9 cellular contexts compared by ENCODE assay signal in the genomic region with DNA sequence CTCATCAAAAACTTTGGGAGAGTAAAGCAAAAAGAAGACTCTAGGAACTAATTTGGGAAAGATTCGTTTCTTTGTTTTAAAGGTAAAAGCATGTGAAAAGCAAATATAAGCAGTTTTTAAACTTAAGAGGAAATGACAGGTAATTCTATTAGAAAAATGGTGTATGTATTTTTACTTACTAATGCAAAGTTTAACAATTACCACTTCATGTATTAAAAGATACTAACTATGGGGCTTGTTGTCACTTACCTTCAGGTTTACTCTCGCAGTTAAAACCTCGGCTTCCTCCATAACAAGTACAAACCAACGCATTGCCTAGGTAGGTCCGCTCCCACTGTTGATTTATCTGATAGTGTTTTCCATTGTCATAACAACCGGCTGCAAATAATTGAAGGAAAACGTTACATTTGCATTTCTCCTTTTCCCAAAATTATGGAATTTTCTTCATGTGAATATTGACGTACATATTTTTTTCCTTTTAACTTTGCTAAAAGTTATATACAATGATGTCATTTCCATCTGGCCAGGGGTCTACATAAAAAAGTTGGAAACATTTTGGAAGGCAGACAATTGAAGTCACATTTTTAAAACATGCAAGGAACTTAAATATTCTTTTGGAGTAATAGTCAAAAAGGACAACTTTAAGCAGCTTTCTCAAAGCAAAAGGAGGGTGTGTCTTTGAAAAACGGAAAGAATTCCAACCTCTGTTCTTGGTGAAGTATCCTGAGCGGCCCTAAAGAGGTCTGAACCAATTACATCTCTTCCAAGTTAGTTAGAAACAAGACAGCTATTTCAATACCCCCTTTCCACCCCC. TPM values are rescaled to one million over a fixed set of nuclear protein-coding genes. Genes with fewer than 3 reads are reported as not detected.
DNase-seq lines count a peak whose midpoint lies in the region; ATAC-seq and TF ChIP-seq lines count a peak whose summit lies in the region.
"Had no signal": no experiment of that assay in that cellular context is flagged by ENCODE, and none has a peak within 500 bp of the region (broad histone marks: within the 10 kb centered on the region; RNA-seq: fewer than 3 reads in every experiment).

No MANE protein-coding gene starts in this region.

- no peak for TF ChIP-seq CTCF in heart right ventricle (IDR thresholded peaks at IDR 0.05)
- TF ChIP-seq CTCF in breast epithelium (IDR thresholded peaks at IDR 0.05), result no peak
- TF ChIP-seq CTCF in vagina (IDR thresholded peaks at IDR 0.05), result no peak

- no peak overlapping the region for H2BK12ac ChIP-seq in mesenchymal stem cell (ENCODE audit: low read length in 2 of 2)

- H3K4me1 ChIP-seq in heart right ventricle (peaks cover 0 to 36% (median 0%) of the 10 kb centered on the region in 9 donors), breast epithelium (no peaks in the 10 kb centered on the region), mesenchymal stem cell (ENCODE audit: control insufficient read depth, insufficient read depth, low read depth, low read length) (peaks cover 2% of the 10 kb centered on the region), vagina (peaks cover 37% of the 10 kb centered on the region)

- H4K8ac ChIP-seq in mesenchymal stem cell (ENCODE audit: low read length), result no peak overlapping the region

- no peak overlapping the region for H2AK5ac ChIP-seq in mesenchymal stem cell (ENCODE audit: low read length, severe bottlenecking)

- DNase-seq in heart right ventricle (no peak), left cardiac atrium (no peak), breast epithelium (ENCODE audit: low spot score in 2 of 2) (no peak), mesenchymal stem cell (no peak), vagina (ENCODE audit: extremely low spot score in 2 of 2) (no peak), SK-N-DZ (ENCODE audit: low spot score) (no peak)
- no peak for DNase-seq in activated CD4-positive, CD25-positive, alpha-beta regulatory T cell (lab: John Stamatoyannopoulos, UW)
- DNase-seq: NCI-H2227 treated with DMSO at 0.1 percent for 48 hours had no signal

- H3K36me3 ChIP-seq in heart right ventricle (peaks cover 0 to 39% (median 14%) of the 10 kb centered on the region in 9 donors), breast epithelium (no peaks in the 10 kb centered on the region), mesenchymal stem cell (ENCODE audit: control insufficient read depth in 1 of 2, insufficient read depth in 2 of 2, low read depth in 1 of 2, low read length in 2 of 2) (peaks cover 3 to 56% of the 10 kb centered on the region in 2 experiments), vagina (no peaks in the 10 kb centered on the region)

- H2BK120ac ChIP-seq in mesenchymal stem cell (ENCODE audit: low read depth, low read length), result no peak overlapping the region

- no peak overlapping the region for H3K4ac ChIP-seq in mesenchymal stem cell (ENCODE audit: low read depth in 1 of 2, low read length in 2 of 2)

- H3K9me3 ChIP-seq in heart right ventricle (no peaks in the 10 kb centered on the region), breast epithelium (no peaks in the 10 kb centered on the region), mesenchymal stem cell (ENCODE audit: control insufficient read depth, low read length) (no peaks in the 10 kb centered on the region), vagina (no peaks in the 10 kb centered on the region)

- H3K14ac ChIP-seq in mesenchymal stem cell (ENCODE audit: low read length in 2 of 2), result no peak overlapping the region

- ATAC-seq in heart right ventricle (no peak), left cardiac atrium (no peak), HG02678 (IDR thresholded peaks at IDR 0.05; ENCODE audit: unreplicated experiment) (no peak)

- H3K79me1 ChIP-seq in mesenchymal stem cell (replicated peaks; ENCODE audit: low read length, poor library complexity, severe bottlenecking), result peaks cover 1% of the 10 kb centered on the region

- intact Hi-C loops in heart right ventricle (cut with DNase I), result loop anchor here in 3 of 10 donors (5.0 to 10.0 kb wide), 4 partner anchors 400 to 488 kb away; no protein-coding TSS in a partner anchor
- intact Hi-C loops in left cardiac atrium (cut with DNase I), result no loop called here
- intact Hi-C loops in breast epithelium (cut with DNase I; ENCODE audit: low total_unique reads), result no loop called here
- intact Hi-C loops in vagina (cut with DNase I), result no loop called here

- H3K4me2 ChIP-seq in mesenchymal stem cell (ENCODE audit: low read length, poor library complexity, severe bottlenecking), result peak overlapping the region; percentile 44

- H2BK15ac ChIP-seq in mesenchymal stem cell (ENCODE audit: low read depth, poor library complexity, severe bottlenecking), result no peak overlapping the region

- H3K23ac ChIP-seq in mesenchymal stem cell (ENCODE audit: low read length in 2 of 2), result no peak overlapping the region

- peak overlapping the region; percentile 99 for H3K9ac ChIP-seq in mesenchymal stem cell (ENCODE audit: low read length)

- H2BK5ac ChIP-seq in mesenchymal stem cell (ENCODE audit: low read depth, low read length, poor library complexity, severe bottlenecking), result no peak overlapping the region

- H3K4me3 ChIP-seq in heart right ventricle (peak overlapping the region; percentile 42 to 77 (median 64)), breast epithelium (peak overlapping the region; percentile 53 to 74 (median 66)), mesenchymal stem cell (ENCODE audit: insufficient read depth in 1 of 2, low read depth in 1 of 2, low read length in 2 of 2) (peak overlapping the region in 1 of 2 experiments; percentile 91), vagina (peak overlapping the region; percentile 55 to 76)

- WGBS in heart right ventricle, 2 donors, result 41 to 48% methylated on average over 10 of the region's 10 CpGs
- 18% methylated on average over 4 of the region's 10 CpGs for WGBS in mesenchymal stem cell

- TF ChIP-seq POLR2A in breast epithelium (IDR thresholded peaks at IDR 0.05) (no peak), vagina (IDR thresholded peaks at IDR 0.05) (no peak)

- H4K91ac ChIP-seq in mesenchymal stem cell (ENCODE audit: low read length), result no peak overlapping the region

- H2AFZ ChIP-seq in mesenchymal stem cell (ENCODE audit: low read depth, low read length), result no peak overlapping the region

- H3K27ac ChIP-seq in heart right ventricle (peak overlapping the region in 7 of 10 donors; percentile 64 to 99 (median 85)), breast epithelium (no peak overlapping the region), mesenchymal stem cell (ENCODE audit: low read length, poor library complexity, severe bottlenecking) (peak overlapping the region; percentile 95), vagina (peak overlapping the region; percentile 81)

- no peak overlapping the region for H3K18ac ChIP-seq in mesenchymal stem cell (ENCODE audit: low read depth in 1 of 2, low read length in 2 of 2)

- H3K27me3 ChIP-seq in heart right ventricle (peaks cover 0 to 72% (median 4%) of the 10 kb centered on the region in 7 donors), breast epithelium (no peaks in the 10 kb centered on the region), mesenchymal stem cell (ENCODE audit: control insufficient read depth in 1 of 2, insufficient read depth in 1 of 2, low read length in 2 of 2) (no peaks in the 10 kb centered on the region), vagina (no peaks in the 10 kb centered on the region)

RNA-seq across cellular contexts. Expression of gene FN1, which starts 1.2 kb away (rescaled TPM):
- total RNA-seq in heart right ventricle, result 100 to 1,000 TPM in 8 of 10 donors, 10 to 100 TPM in 2; 67.8 to 888 (median 136) TPM
- 100 to 1,000 TPM in 1 of 2 donors, 10 to 100 TPM in 1; 72.7 to 802 TPM for polyA plus RNA-seq in heart right ventricle
- total RNA-seq in left cardiac atrium, result 100 to 1,000 TPM; 245 to 775 TPM
- 100 to 1,000 TPM in 2 of 3 donors, 10 to 100 TPM in 1; 74.9 to 295 (median 102) TPM for total RNA-seq in breast epithelium
- 1,493 TPM for polyA plus RNA-seq in mesenchymal stem cell (2013, experiment 1 of 2)
- polyA plus RNA-seq in mesenchymal stem cell (2013, experiment 2 of 2), result 1,327 TPM
- 292 TPM for total RNA-seq in vagina
- polyA plus RNA-seq in SK-N-DZ (2014; cell fraction: cytosol; rRNA removed), result 339 and 342 TPM in 2 replicates
- polyA plus RNA-seq in SK-N-DZ (2014; cell fraction: nucleus; rRNA removed), result 278 and 371 TPM in 2 replicates

Comparison
In these comparisons a context has a peak if more than half of its experiments do, and no peak if none do; other contexts are left out.
1. H3K27ac ChIP-seq: peak in heart right ventricle (7 of 10), mesenchymal stem cell (single experiment) and vagina (single experiment); none in breast epithelium (0 of 2).